In the genomic region with DNA sequence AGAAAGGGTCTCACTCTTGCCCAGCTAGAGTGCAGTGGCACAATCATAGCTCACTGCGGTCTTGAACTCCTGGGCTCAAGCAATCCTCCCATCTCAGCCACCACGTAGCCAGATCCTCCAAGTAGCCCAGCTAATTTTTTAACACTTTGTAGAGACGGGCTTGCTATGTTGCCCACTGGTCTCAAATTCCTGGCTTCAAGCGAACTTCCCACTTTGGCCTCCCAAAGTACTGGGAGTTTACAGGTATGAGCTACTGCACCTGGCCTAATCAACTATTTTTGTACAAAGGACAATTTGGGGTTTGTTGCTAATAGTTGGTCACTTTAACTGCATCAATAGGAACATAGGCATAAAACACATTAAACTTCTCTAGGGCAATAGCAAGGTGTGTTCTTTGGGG, we compare ENCODE assay signal across 1 cellular context.
TF ChIP-seq lines count a peak whose summit lies in the region.

No MANE protein-coding gene starts in this region.

TF ChIP-seq in SK-N-SH treated with all-trans-retinoic acid at 6 μM for 48 hours, 23 proteins besides CTCF, POLR2A, EP300 and RAD21 (continued from another document):
- TF ChIP-seq, protein P1, sequence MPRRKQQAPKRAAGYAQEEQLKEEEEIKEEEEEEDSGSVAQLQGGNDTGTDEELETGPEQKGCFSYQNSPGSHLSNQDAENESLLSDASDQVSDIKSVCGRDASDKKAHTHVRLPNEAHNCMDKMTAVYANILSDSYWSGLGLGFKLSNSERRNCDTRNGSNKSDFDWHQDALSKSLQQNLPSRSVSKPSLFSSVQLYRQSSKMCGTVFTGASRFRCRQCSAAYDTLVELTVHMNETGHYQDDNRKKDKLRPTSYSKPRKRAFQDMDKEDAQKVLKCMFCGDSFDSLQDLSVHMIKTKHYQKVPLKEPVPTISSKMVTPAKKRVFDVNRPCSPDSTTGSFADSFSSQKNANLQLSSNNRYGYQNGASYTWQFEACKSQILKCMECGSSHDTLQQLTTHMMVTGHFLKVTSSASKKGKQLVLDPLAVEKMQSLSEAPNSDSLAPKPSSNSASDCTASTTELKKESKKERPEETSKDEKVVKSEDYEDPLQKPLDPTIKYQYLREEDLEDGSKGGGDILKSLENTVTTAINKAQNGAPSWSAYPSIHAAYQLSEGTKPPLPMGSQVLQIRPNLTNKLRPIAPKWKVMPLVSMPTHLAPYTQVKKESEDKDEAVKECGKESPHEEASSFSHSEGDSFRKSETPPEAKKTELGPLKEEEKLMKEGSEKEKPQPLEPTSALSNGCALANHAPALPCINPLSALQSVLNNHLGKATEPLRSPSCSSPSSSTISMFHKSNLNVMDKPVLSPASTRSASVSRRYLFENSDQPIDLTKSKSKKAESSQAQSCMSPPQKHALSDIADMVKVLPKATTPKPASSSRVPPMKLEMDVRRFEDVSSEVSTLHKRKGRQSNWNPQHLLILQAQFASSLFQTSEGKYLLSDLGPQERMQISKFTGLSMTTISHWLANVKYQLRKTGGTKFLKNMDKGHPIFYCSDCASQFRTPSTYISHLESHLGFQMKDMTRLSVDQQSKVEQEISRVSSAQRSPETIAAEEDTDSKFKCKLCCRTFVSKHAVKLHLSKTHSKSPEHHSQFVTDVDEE (CRISPR knock-in tag; IDR thresholded peaks at IDR 0.05), result no peak
- no peak for TF ChIP-seq CSDC2 (CRISPR knock-in tag; IDR thresholded peaks at IDR 0.05)
- TF ChIP-seq GLIS3 (CRISPR knock-in tag; IDR thresholded peaks at IDR 0.05), result no peak
- no peak for TF ChIP-seq ZNF565 (CRISPR knock-in tag; conservative IDR thresholded peaks at IDR 0.05; ENCODE audit: low read depth)
